Comparison of ENCODE assay signal across 11 cellular contexts in the genomic region with DNA sequence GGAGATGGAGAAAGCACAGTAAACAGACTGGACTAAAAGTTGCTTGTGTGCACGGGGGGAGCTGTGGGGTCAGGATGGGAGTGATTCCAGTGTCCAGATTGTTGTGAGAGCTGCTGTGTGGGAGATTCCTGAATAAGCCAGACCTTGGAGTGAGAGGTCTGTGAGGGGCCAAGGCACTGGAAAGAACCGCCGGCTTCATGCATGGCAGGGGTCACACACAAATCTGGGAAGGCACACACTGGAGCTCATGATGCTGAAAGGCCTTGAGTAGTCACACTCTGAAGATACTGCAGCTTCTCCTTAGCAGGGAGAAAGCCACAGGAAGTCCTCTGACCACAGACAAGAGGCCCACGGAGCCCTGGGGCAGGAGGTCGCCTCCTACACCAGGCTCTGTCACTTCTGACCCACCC. TPM values are rescaled to one million over a fixed set of nuclear protein-coding genes. Genes with fewer than 3 reads are reported as not detected.
A peak's percentile ranks its signal among the peaks of the same experiment; 100 is the strongest.
DNase-seq lines count a peak whose midpoint lies in the region; ATAC-seq and TF ChIP-seq lines count a peak whose summit lies in the region.
"Had no signal": no experiment of that assay in that cellular context is flagged by ENCODE, and none has a peak within 500 bp of the region (broad histone marks: within the 10 kb centered on the region; RNA-seq: fewer than 3 reads in every experiment).

No MANE protein-coding gene starts in this region.

- H3K4me2 ChIP-seq in mesenchymal stem cell (ENCODE audit: low read length, poor library complexity, severe bottlenecking) = no peak overlapping the region

- ATAC-seq in HG03066 (IDR thresholded peaks at IDR 0.05; ENCODE audit: low read depth, unreplicated experiment) = peak; percentile 75
- no peak for ATAC-seq in GM18870 (IDR thresholded peaks at IDR 0.05; ENCODE audit: unreplicated experiment)

- H3K18ac ChIP-seq in mesenchymal stem cell (ENCODE audit: low read depth in 1 of 2, low read length in 2 of 2) = peak overlapping the region in 1 of 2 experiments; percentile 34

- H2BK15ac ChIP-seq in mesenchymal stem cell (ENCODE audit: low read depth, poor library complexity, severe bottlenecking) = no peak overlapping the region

- no peaks in the 10 kb centered on the region for H3K9me3 Mint-ChIP-seq in activated CD4-positive, alpha-beta memory T cell treated with anti-CD3 and anti-CD28 coated beads for 36 hours

- H3K9me3 ChIP-seq in mesenchymal stem cell (ENCODE audit: control insufficient read depth, low read length) (no peaks in the 10 kb centered on the region), A673 (ENCODE audit: low read depth, low read length, poor library complexity, severe bottlenecking) (no peaks in the 10 kb centered on the region)
- H3K9me3 ChIP-seq: ascending aorta had no signal

- no peak overlapping the region for H3K4me3 ChIP-seq in mesenchymal stem cell (ENCODE audit: insufficient read depth in 1 of 2, low read depth in 1 of 2, low read length in 2 of 2)
- no peak overlapping the region for H3K4me3 ChIP-seq in A673 (ENCODE audit: low read depth, low read length, poor library complexity, severe bottlenecking)
- H3K4me3 ChIP-seq: ascending aorta had no signal

- BruUV-seq in A673 (replicated peaks; lab: Mats Ljungman, UMichigan) = no TSS peak

- H2BK12ac ChIP-seq in mesenchymal stem cell (ENCODE audit: low read length in 2 of 2) = no peak overlapping the region

- H3K27ac ChIP-seq in mesenchymal stem cell (ENCODE audit: low read length, poor library complexity, severe bottlenecking) = no peak overlapping the region
- no peak overlapping the region for H3K27ac ChIP-seq in A673 (ENCODE audit: low read depth, low read length, poor library complexity, severe bottlenecking)

- no peak overlapping the region for H3K27ac Mint-ChIP-seq in activated CD4-positive, alpha-beta memory T cell treated with anti-CD3 and anti-CD28 coated beads for 36 hours

- no peak overlapping the region for H2AFZ ChIP-seq in mesenchymal stem cell (ENCODE audit: low read depth, low read length)

- no peak overlapping the region for H3K14ac ChIP-seq in mesenchymal stem cell (ENCODE audit: low read length in 2 of 2)

- no peak for TF ChIP-seq CTCF in A673 (conservative IDR thresholded peaks at IDR 0.05; ENCODE audit: low read depth, low read length)

- H3K23ac ChIP-seq in mesenchymal stem cell (ENCODE audit: low read length in 2 of 2) = no peak overlapping the region

- H4K91ac ChIP-seq in mesenchymal stem cell (ENCODE audit: low read length) = peak overlapping the region; percentile 34

- no peak overlapping the region for H4K8ac ChIP-seq in mesenchymal stem cell (ENCODE audit: low read length)

- H3K4me3 Mint-ChIP-seq in activated CD4-positive, alpha-beta memory T cell treated with anti-CD3 and anti-CD28 coated beads for 36 hours = no peak overlapping the region

- CTCF ChIA-PET in activated CD4-positive, alpha-beta memory T cell treated with anti-CD3 and anti-CD28 coated beads for 36 hours (lab: Charles Lee) = interaction anchor here (0.7 to 1.7 kb wide), 4 partner anchors 13 to 49 kb away, joined by 3 to 9 read pairs (median 4); no protein-coding TSS in a partner anchor
- CTCF ChIA-PET in A673 (lab: Charles Lee) = no interaction called here

- peaks cover 10% of the 10 kb centered on the region for H3K4me1 Mint-ChIP-seq in activated CD4-positive, alpha-beta memory T cell treated with anti-CD3 and anti-CD28 coated beads for 36 hours (ENCODE audit: low read depth)

- peak overlapping the region; percentile 87 for H2BK120ac ChIP-seq in mesenchymal stem cell (ENCODE audit: low read depth, low read length)

- H3K4ac ChIP-seq in mesenchymal stem cell (ENCODE audit: low read depth in 1 of 2, low read length in 2 of 2) = no peak overlapping the region

- intact Hi-C loops in activated CD4-positive, alpha-beta memory T cell treated with anti-CD3 and anti-CD28 coated beads for 36 hours (cut with micrococcal nuclease) = no loop called here
- intact Hi-C loops in A673 (cut with micrococcal nuclease; ENCODE audit: unreplicated experiment) = no loop called here

- DNase-seq in EH (ENCODE audit: low read depth) (peak; percentile 57), mesenchymal stem cell (peak; percentile 89), NCI-H2107 (lab: John Stamatoyannopoulos, UW) (no peak), A673 (ENCODE audit: low spot score) (no peak)
- DNase-seq in activated CD4-positive, alpha-beta memory T cell treated with anti-CD3 and anti-CD28 coated beads for 36 hours = peak; percentile 50
- DNase-seq in stimulated activated CD4-positive, alpha-beta T cell treated with anti-CD3 and anti-CD28 coated beads, Interleukin-2, amount 100 ng/mL, for 24 hours = no peak
- DNase-seq: DMS53, head of caudate nucleus had no signal

- POLR2A ChIA-PET in activated CD4-positive, alpha-beta memory T cell treated with anti-CD3 and anti-CD28 coated beads for 36 hours (lab: Charles Lee) = no interaction called here
- POLR2A ChIA-PET in A673 (lab: Charles Lee; ENCODE audit: low non-redundant PET) = no interaction called here

- H3K4me1 ChIP-seq in mesenchymal stem cell (ENCODE audit: control insufficient read depth, insufficient read depth, low read depth, low read length) = peaks cover 11% of the 10 kb centered on the region
- no peaks in the 10 kb centered on the region for H3K4me1 ChIP-seq in A673 (ENCODE audit: insufficient read depth, low read length, poor library complexity, severe bottlenecking)

- H3K27me3 ChIP-seq in mesenchymal stem cell (ENCODE audit: control insufficient read depth in 1 of 2, insufficient read depth in 1 of 2, low read length in 2 of 2) (no peaks in the 10 kb centered on the region), A673 (replicated peaks; ENCODE audit: insufficient read depth, low read depth, low read length, poor library complexity) (no peaks in the 10 kb centered on the region)
- H3K27me3 ChIP-seq: ascending aorta had no signal

- WGBS in mesenchymal stem cell = 21% methylated on average over 5 of the region's 5 CpGs

- H2BK5ac ChIP-seq in mesenchymal stem cell (ENCODE audit: low read depth, low read length, poor library complexity, severe bottlenecking) = no peak overlapping the region

- no peaks in the 10 kb centered on the region for H3K36me3 Mint-ChIP-seq in activated CD4-positive, alpha-beta memory T cell treated with anti-CD3 and anti-CD28 coated beads for 36 hours

- H3K27me3 Mint-ChIP-seq in activated CD4-positive, alpha-beta memory T cell treated with anti-CD3 and anti-CD28 coated beads for 36 hours = no peaks in the 10 kb centered on the region

- peak overlapping the region; percentile 13 for H3K9ac ChIP-seq in mesenchymal stem cell (ENCODE audit: low read length)

- H3K79me1 ChIP-seq in mesenchymal stem cell (replicated peaks; ENCODE audit: low read length, poor library complexity, severe bottlenecking) = peaks cover 12% of the 10 kb centered on the region

- H3K36me3 ChIP-seq in mesenchymal stem cell (ENCODE audit: control insufficient read depth in 1 of 2, insufficient read depth in 2 of 2, low read depth in 1 of 2, low read length in 2 of 2) (peaks cover 29 to 49% of the 10 kb centered on the region in 2 experiments), A673 (ENCODE audit: insufficient read depth, low read length, poor library complexity, severe bottlenecking) (no peaks in the 10 kb centered on the region)

- no peak overlapping the region for H2AK5ac ChIP-seq in mesenchymal stem cell (ENCODE audit: low read length, severe bottlenecking)

RNA-seq across cellular contexts. Expression of a gene that starts 23.1 kb away (rescaled TPM):
- total RNA-seq in activated CD4-positive, alpha-beta memory T cell treated with anti-CD3 and anti-CD28 coated beads for 36 hours = under 1 TPM; 0.15 to 0.21 TPM
- polyA plus RNA-seq in mesenchymal stem cell (2013, experiment 1 of 2) = 23.9 TPM
- polyA plus RNA-seq in mesenchymal stem cell (2013, experiment 2 of 2) = 21.9 TPM
- total RNA-seq in A673 (2021) = 6.8 and 12.8 TPM in 2 replicates

RNA-seq across cellular contexts. Expression of a gene that starts 49.3 kb away (rescaled TPM):
- 10 to 100 TPM; 66.2 to 73.3 TPM for total RNA-seq in activated CD4-positive, alpha-beta memory T cell treated with anti-CD3 and anti-CD28 coated beads for 36 hours
- polyA plus RNA-seq in mesenchymal stem cell (2013, experiment 1 of 2) = 14.6 TPM
- polyA plus RNA-seq in mesenchymal stem cell (2013, experiment 2 of 2) = 14.7 TPM
- total RNA-seq in A673 (2021) = 51.0 and 51.8 TPM in 2 replicates

RNA-seq across cellular contexts. Expression of a gene that starts 52.5 kb away (rescaled TPM):
- total RNA-seq in activated CD4-positive, alpha-beta memory T cell treated with anti-CD3 and anti-CD28 coated beads for 36 hours = 10 to 100 TPM; 18.3 to 19.0 TPM
- polyA plus RNA-seq in mesenchymal stem cell (2013, experiment 1 of 2) = 43.5 TPM
- 45.6 TPM for polyA plus RNA-seq in mesenchymal stem cell (2013, experiment 2 of 2)
- 23.8 and 32.4 TPM in 2 replicates for total RNA-seq in A673 (2021)

Comparison
In these comparisons a context has a peak if more than half of its experiments do, and no peak if none do; other contexts are left out.
1. DNase-seq: peak in EH (single experiment), activated CD4-positive, alpha-beta memory T cell treated with anti-CD3 and anti-CD28 coated beads for 36 hours (single experiment) and mesenchymal stem cell (single experiment); none in NCI-H2107 (single experiment), A673 (single experiment) and stimulated activated CD4-positive, alpha-beta T cell treated with anti-CD3 and anti-CD28 coated beads, Interleukin-2, amount 100 ng/mL, for 24 hours (0 of 2).